1 cellular context compared by ENCODE assay signal in the genomic region with DNA sequence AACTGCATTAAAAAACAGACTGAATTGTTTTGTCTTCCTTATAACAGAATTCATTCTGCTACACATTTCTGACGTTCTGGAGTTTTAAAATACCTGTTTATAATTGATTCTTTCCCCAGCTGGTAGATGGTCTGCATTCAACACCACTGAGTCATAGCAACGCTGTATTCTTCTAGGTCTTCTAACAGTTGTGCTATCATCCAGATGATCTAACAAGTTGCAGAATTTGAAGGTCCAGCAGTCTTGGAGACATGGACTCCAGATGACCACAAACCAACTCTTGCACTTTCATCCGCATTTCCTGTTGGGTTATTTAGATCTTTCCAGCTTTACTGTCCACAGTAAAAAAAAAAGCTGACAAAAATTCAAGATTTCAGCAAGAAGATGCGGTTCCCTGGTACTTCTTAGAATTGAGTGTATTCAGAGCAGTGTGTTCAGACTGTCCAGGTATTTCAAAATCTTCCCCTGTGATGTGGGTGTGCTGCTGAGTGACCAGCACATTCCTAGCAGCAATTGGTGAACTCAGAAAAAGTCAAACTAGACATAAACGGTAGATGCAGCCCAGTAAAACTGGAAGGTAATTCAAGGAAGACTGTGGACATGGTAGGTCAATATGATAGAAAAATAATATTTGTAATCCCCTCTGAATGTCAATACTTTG.
TF ChIP-seq lines count a peak whose summit lies in the region.

No MANE protein-coding gene starts in this region.

TF ChIP-seq in SK-N-SH treated with all-trans-retinoic acid at 6 μM for 48 hours, 23 proteins besides CTCF, POLR2A, EP300 and RAD21:
- TF ChIP-seq GLIS3 (CRISPR knock-in tag; IDR thresholded peaks at IDR 0.05) (no peak), ISL1 (CRISPR knock-in tag; IDR thresholded peaks at IDR 0.05) (0 out of 2 replicates have a peak, but pooled peaks have one; percentile 8)
TF ChIP-seq in SK-N-SH treated with all-trans-retinoic acid at 6 μM for 48 hours: peak in this region for 1.
